23 cellular contexts compared by ENCODE assay signal in genomic region chr17:32393904-32394303, GRCh38.
"Had no signal": no experiment of that assay in that cellular context is flagged by ENCODE, and none has a peak within 500 bp of the region (broad histone marks: within the 10 kb centered on the region; RNA-seq: fewer than 3 reads in every experiment).

No MANE protein-coding gene starts in this region.

- H3K9me3 Mint-ChIP-seq: activated naive CD4-positive, alpha-beta T cell treated with anti-CD3 and anti-CD28 coated beads, Interleukin-2, amount 10 ng/mL, durations not matched to agents 7 days and 5 days; activated T-helper 2 cell treated with anti-CD3 and anti-CD28 coated beads, Interferon-gamma antibody, Interleukin-2, Interleukin-4, amounts not matched to agents 10 μg/mL and 5 μg/mL and 100 μg/mL, durations not matched to agents 14 hours and 24 hours and 36 hours; nephron; stimulated activated naive CD8-positive, alpha-beta T cell treated with anti-CD3 and anti-CD28 coated beads, Interleukin-15, Interleukin-2, amounts not matched to agents 100 ng/mL and 50 ng/mL, for 24 hours had no signal

- H3K27me3 ChIP-seq: ascending aorta, breast epithelium, heart right ventricle, suprapubic skin, transverse colon had no signal

- H3K4me1 ChIP-seq: ascending aorta, breast epithelium, suprapubic skin, transverse colon had no signal

- ATAC-seq: activated CD8-positive, alpha-beta memory T cell treated with anti-CD3 and anti-CD28 coated beads, Interleukin-2, amount 10 ng/mL, durations not matched to agents 7 days and 5 days; heart right ventricle had no signal

- H3K4me3 Mint-ChIP-seq: activated CD8-positive, alpha-beta memory T cell treated with anti-CD3 and anti-CD28 coated beads, Interleukin-2, amount 10 ng/mL, durations not matched to agents 7 days and 5 days; activated naive CD4-positive, alpha-beta T cell treated with anti-CD3 and anti-CD28 coated beads, Interleukin-2, amount 10 ng/mL, durations not matched to agents 7 days and 5 days; nephron; stimulated activated naive CD8-positive, alpha-beta T cell treated with anti-CD3 and anti-CD28 coated beads, Interleukin-15, Interleukin-2, amounts not matched to agents 100 ng/mL and 50 ng/mL, for 24 hours had no signal

- H3K27ac ChIP-seq: ascending aorta, breast epithelium, coronary artery, heart right ventricle, left ventricle myocardium inferior, suprapubic skin, transverse colon, VCaP had no signal

- H3K9me3 ChIP-seq: ascending aorta, breast epithelium, heart right ventricle, left ventricle myocardium inferior, suprapubic skin, transverse colon had no signal

- H3K27ac Mint-ChIP-seq: activated CD8-positive, alpha-beta memory T cell treated with anti-CD3 and anti-CD28 coated beads, Interleukin-2, amount 10 ng/mL, durations not matched to agents 7 days and 5 days; activated naive CD4-positive, alpha-beta T cell treated with anti-CD3 and anti-CD28 coated beads, Interleukin-2, amount 10 ng/mL, durations not matched to agents 7 days and 5 days; activated T-helper 2 cell treated with anti-CD3 and anti-CD28 coated beads, Interferon-gamma antibody, Interleukin-2, Interleukin-4, amounts not matched to agents 10 μg/mL and 5 μg/mL and 100 μg/mL, durations not matched to agents 14 hours and 24 hours and 36 hours; nephron; progenitor cell of endocrine pancreas; stimulated activated naive CD8-positive, alpha-beta T cell treated with anti-CD3 and anti-CD28 coated beads, Interleukin-15, Interleukin-2, amounts not matched to agents 100 ng/mL and 50 ng/mL, for 24 hours had no signal

- H3K36me3 ChIP-seq: breast epithelium, left ventricle myocardium inferior, suprapubic skin, transverse colon had no signal

- H3K4me1 Mint-ChIP-seq: nephron had no signal

- H3K4me3 ChIP-seq: ascending aorta, breast epithelium, coronary artery, heart right ventricle, left ventricle myocardium inferior, suprapubic skin, transverse colon had no signal

- H3K27me3 Mint-ChIP-seq: activated CD8-positive, alpha-beta memory T cell treated with anti-CD3 and anti-CD28 coated beads, Interleukin-2, amount 10 ng/mL, durations not matched to agents 7 days and 5 days; activated naive CD4-positive, alpha-beta T cell treated with anti-CD3 and anti-CD28 coated beads, Interleukin-2, amount 10 ng/mL, durations not matched to agents 7 days and 5 days; progenitor cell of endocrine pancreas; stimulated activated naive CD8-positive, alpha-beta T cell treated with anti-CD3 and anti-CD28 coated beads, Interleukin-15, Interleukin-2, amounts not matched to agents 100 ng/mL and 50 ng/mL, for 24 hours had no signal

- DNase-seq: activated CD4-positive, alpha-beta T cell treated with anti-CD3 and anti-CD28 coated beads for 1 hour; activated CD4-positive, alpha-beta T cell treated with anti-CD3 and anti-CD28 coated beads, Interleukin-2, amount 50 U/mL, for 48 hours; activated CD8-positive, alpha-beta memory T cell treated with anti-CD3 and anti-CD28 coated beads, Interleukin-2, amount 10 ng/mL, durations not matched to agents 7 days and 5 days; activated naive CD4-positive, alpha-beta T cell treated with anti-CD3 and anti-CD28 coated beads, Interleukin-2, amount 10 ng/mL, durations not matched to agents 7 days and 5 days; erythroblast; heart right ventricle; kidney glomerular epithelial cell; left ventricle myocardium inferior; mammary epithelial cell; midbrain; stimulated activated CD4-positive, alpha-beta T cell treated with anti-CD3 and anti-CD28 coated beads, Interleukin-12 subunit alpha, Interleukin-12 subunit beta, amount 100 ng/mL, for 4 hours; stimulated activated CD4-positive, alpha-beta T cell treated with anti-CD3 and anti-CD28 coated beads, Interleukin-1b, Interleukin-23, amount 100 ng/mL, for 48 hours; stimulated activated CD8-positive, alpha-beta memory T cell treated with anti-CD3 and anti-CD28 coated beads, Interleukin-4, amount 100 ng/mL, for 48 hours; transverse colon had no signal
